Comparison of ENCODE assay signal across 1 cellular context in genomic region chr5:173888473-173889135, GRCh38.
TF ChIP-seq lines count a peak whose summit lies in the region.

No MANE protein-coding gene starts in this region.

TF ChIP-seq in K562, 482 proteins besides CTCF, POLR2A, EP300 and RAD21 (continued from another document):
- TF ChIP-seq, protein P1, sequence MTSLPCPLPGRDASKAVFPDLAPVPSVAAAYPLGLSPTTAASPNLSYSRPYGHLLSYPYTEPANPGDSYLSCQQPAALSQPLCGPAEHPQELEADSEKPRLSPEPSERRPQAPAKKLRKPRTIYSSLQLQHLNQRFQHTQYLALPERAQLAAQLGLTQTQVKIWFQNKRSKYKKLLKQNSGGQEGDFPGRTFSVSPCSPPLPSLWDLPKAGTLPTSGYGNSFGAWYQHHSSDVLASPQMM (CRISPR knock-in tag; IDR thresholded peaks at IDR 0.05), result no peak
- TF ChIP-seq MAZ (CRISPR knock-in tag; conservative IDR thresholded peaks at IDR 0.05 in 1 of 2, IDR thresholded peaks at IDR 0.05 in 1 of 2) (no peak), NONO (IDR thresholded peaks at IDR 0.05; ENCODE audit: low read depth in 2 of 2, low read length in 1 of 2) (0 out of 4 replicates have a peak, but pooled peaks of 1 of the 2 experiments have one; percentile 7), TGIF2 (CRISPR knock-in tag; IDR thresholded peaks at IDR 0.05) (0 out of 2 replicates have a peak, but pooled peaks have one; percentile 1), RHOXF2B (CRISPR knock-in tag; conservative IDR thresholded peaks at IDR 0.05) (no peak), E2F5 (CRISPR knock-in tag; IDR thresholded peaks at IDR 0.05) (no peak), NKRF (IDR thresholded peaks at IDR 0.05; ENCODE audit: borderline replicate concordance) (peak; percentile 64; the same call in 1 of the 2 replicates), BCOR (IDR thresholded peaks at IDR 0.05) (peak; percentile 29; the same call in 1 of the 2 replicates), HOMEZ (CRISPR knock-in tag; IDR thresholded peaks at IDR 0.05) (no peak), NFATC3 (IDR thresholded peaks at IDR 0.05) (no peak), PHB2 (IDR thresholded peaks at IDR 0.05; ENCODE audit: low read depth) (0 out of 2 replicates have a peak, but pooled peaks have one; percentile 32), CBX1 (IDR thresholded peaks at IDR 0.05; ENCODE audit: low read depth) (0 out of 2 replicates have a peak, but pooled peaks have one; percentile 2), SREBF2 (CRISPR knock-in tag; IDR thresholded peaks at IDR 0.05) (no peak), SMARCE1 (IDR thresholded peaks at IDR 0.05) (no peak), ZBTB7A (IDR thresholded peaks at IDR 0.05; ENCODE audit: borderline replicate concordance, control insufficient read depth, low read depth, low read length) (peak; percentile 20; the same call in 1 of the 2 replicates), GTF2E2 (tag; IDR thresholded peaks at IDR 0.05) (0 out of 2 replicates have a peak, but pooled peaks have one; percentile 72), PHF8 (IDR thresholded peaks at IDR 0.05; ENCODE audit: borderline replicate concordance, low read length) (peak; percentile 37; the same call in 1 of the 2 replicates), ZNF263 (CRISPR knock-in tag; IDR thresholded peaks at IDR 0.05; ENCODE audit: borderline replicate concordance) (no peak), NR0B1 (IDR thresholded peaks at IDR 0.05; ENCODE audit: partially characterized antibody) (no peak), ZBTB17 (CRISPR knock-in tag; IDR thresholded peaks at IDR 0.05) (no peak), TCFL5 (CRISPR knock-in tag; conservative IDR thresholded peaks at IDR 0.05) (no peak), ZNF639 (CRISPR knock-in tag; conservative IDR thresholded peaks at IDR 0.05 in 1 of 2, IDR thresholded peaks at IDR 0.05 in 1 of 2) (0 out of 4 replicates have a peak, but pooled peaks of 1 of the 2 experiments have one; percentile 18), CCNT2 (IDR thresholded peaks at IDR 0.05; ENCODE audit: borderline replicate concordance, extremely low read depth, insufficient read length, low read depth, low read length) (peak; percentile 18), ZNF239 (CRISPR knock-in tag; IDR thresholded peaks at IDR 0.05) (no peak), CREB3L1 (IDR thresholded peaks at IDR 0.05; ENCODE audit: borderline replicate concordance, low read depth) (no peak), TAF9B (IDR thresholded peaks at IDR 0.05; ENCODE audit: partially characterized antibody) (peak; percentile 1), KAT7 (CRISPR knock-in tag; IDR thresholded peaks at IDR 0.05; ENCODE audit: borderline replicate concordance) (no peak)
- TF ChIP-seq, protein P2, sequence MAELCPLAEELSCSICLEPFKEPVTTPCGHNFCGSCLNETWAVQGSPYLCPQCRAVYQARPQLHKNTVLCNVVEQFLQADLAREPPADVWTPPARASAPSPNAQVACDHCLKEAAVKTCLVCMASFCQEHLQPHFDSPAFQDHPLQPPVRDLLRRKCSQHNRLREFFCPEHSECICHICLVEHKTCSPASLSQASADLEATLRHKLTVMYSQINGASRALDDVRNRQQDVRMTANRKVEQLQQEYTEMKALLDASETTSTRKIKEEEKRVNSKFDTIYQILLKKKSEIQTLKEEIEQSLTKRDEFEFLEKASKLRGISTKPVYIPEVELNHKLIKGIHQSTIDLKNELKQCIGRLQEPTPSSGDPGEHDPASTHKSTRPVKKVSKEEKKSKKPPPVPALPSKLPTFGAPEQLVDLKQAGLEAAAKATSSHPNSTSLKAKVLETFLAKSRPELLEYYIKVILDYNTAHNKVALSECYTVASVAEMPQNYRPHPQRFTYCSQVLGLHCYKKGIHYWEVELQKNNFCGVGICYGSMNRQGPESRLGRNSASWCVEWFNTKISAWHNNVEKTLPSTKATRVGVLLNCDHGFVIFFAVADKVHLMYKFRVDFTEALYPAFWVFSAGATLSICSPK (IDR thresholded peaks at IDR 0.05; ENCODE audit: borderline replicate concordance), result 0 out of 2 replicates have a peak, but pooled peaks have one; percentile 32
- TF ChIP-seq, protein P3, sequence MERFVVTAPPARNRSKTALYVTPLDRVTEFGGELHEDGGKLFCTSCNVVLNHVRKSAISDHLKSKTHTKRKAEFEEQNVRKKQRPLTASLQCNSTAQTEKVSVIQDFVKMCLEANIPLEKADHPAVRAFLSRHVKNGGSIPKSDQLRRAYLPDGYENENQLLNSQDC (CRISPR knock-in tag; IDR thresholded peaks at IDR 0.05), result no peak
TF ChIP-seq in K562: peak in this region for 29.
